Comparison of ENCODE assay signal across 7 cellular contexts in genomic region chr3:150527464-150527863, GRCh38. TPM values are rescaled to one million over a fixed set of nuclear protein-coding genes. Genes with fewer than 3 reads are reported as not detected.
DNase-seq lines count a peak whose midpoint lies in the region; ATAC-seq, FAIRE-seq and TF ChIP-seq lines count a peak whose summit lies in the region.
"Not testable (repeated sequence)": the region's sequence is repeated elsewhere in the genome, so short reads cannot be mapped to it uniquely, and the experiment has no call there.

No MANE protein-coding gene starts in this region.

- not testable (repeated sequence) for H3K9me3 ChIP-seq in HUES48 (ENCODE audit: control insufficient read depth, insufficient read depth, low read length); Loucy (ENCODE audit: insufficient read depth, low read depth, low read length); T-helper 17 cell (ENCODE audit: control insufficient read depth, low read length, poor library complexity, severe bottlenecking); astrocyte (ENCODE audit: insufficient read depth, low read depth, low read length); endodermal cell (ENCODE audit: control insufficient read depth, low read length)

- H3K36me3 ChIP-seq in GM23338 (ENCODE audit: insufficient read depth); HUES48 (ENCODE audit: control insufficient read depth, insufficient read depth, low read length); Loucy (ENCODE audit: insufficient read depth, low read length); astrocyte (ENCODE audit: insufficient read depth, low read length); endodermal cell (ENCODE audit: control insufficient read depth, insufficient read depth, low read length): not testable (repeated sequence)

- not testable (repeated sequence) for H3K36me3 Mint-ChIP-seq in GM23338 (ENCODE audit: low read depth); T-helper 17 cell (ENCODE audit: low read depth); astrocyte (ENCODE audit: low read depth, unreplicated experiment); endodermal cell (ENCODE audit: low read depth); osteocyte (ENCODE audit: unreplicated experiment)

- H4K20me1 ChIP-seq in GM23338 (replicated peaks; ENCODE audit: insufficient read depth); Loucy (ENCODE audit: insufficient read depth, low read length, poor library complexity, severe bottlenecking); astrocyte (ENCODE audit: insufficient read depth, low read length): not testable (repeated sequence)

- FAIRE-seq in astrocyte (lab: Jason Lieb, UNC), result not testable (repeated sequence)

- H3K4me1 Mint-ChIP-seq in GM23338 (peaks cover 21% of the 10 kb centered on the region), endodermal cell (peaks cover 14% of the 10 kb centered on the region), osteocyte (ENCODE audit: unreplicated experiment) (peaks cover 19% of the 10 kb centered on the region)
- not testable (repeated sequence) for H3K4me1 Mint-ChIP-seq in T-helper 17 cell; astrocyte (ENCODE audit: low read depth, unreplicated experiment)

- DNase-seq in GM23338 (ENCODE audit: low spot score); T-helper 17 cell; astrocyte (ENCODE audit: low read depth); osteocyte (ENCODE audit: extremely low spot score, unreplicated experiment): not testable (repeated sequence)
- DNase-seq in endodermal cell, result peak; percentile 67

- H3K4me1 ChIP-seq in GM23338 (ENCODE audit: insufficient read depth) (peaks cover 16% of the 10 kb centered on the region; the same call in 1 of the 2 replicates), HUES48 (ENCODE audit: control insufficient read depth, insufficient read depth, low read length) (peaks cover 22% of the 10 kb centered on the region)
- not testable (repeated sequence) for H3K4me1 ChIP-seq in Loucy (ENCODE audit: insufficient read depth, low read length, poor library complexity, severe bottlenecking); astrocyte (ENCODE audit: insufficient read depth, low read length); endodermal cell (ENCODE audit: control insufficient read depth, insufficient read depth, low read length)

- H2AFZ ChIP-seq in GM23338, result 0 out of 2 replicates have a peak overlapping the region, but pooled peaks have one; percentile 14
- H2AFZ ChIP-seq in Loucy (ENCODE audit: low read length), result peak overlapping the region; percentile 14; the same call in 1 of the 2 replicates
- H2AFZ ChIP-seq in astrocyte (ENCODE audit: low read depth, low read length), result not testable (repeated sequence)

- not testable (repeated sequence) for TF ChIP-seq CTCF in GM23338 (conservative IDR thresholded peaks at IDR 0.05; ENCODE audit: low read depth in 2 of 2); Loucy (conservative IDR thresholded peaks at IDR 0.05; ENCODE audit: low read length); astrocyte (IDR thresholded peaks at IDR 0.05; ENCODE audit: insufficient read depth, low read depth, low read length); endodermal cell (conservative IDR thresholded peaks at IDR 0.05); osteocyte (IDR thresholded peaks at IDR 0.05)

- H3K27me3 Mint-ChIP-seq in GM23338 (ENCODE audit: insufficient read depth, low read depth, poor library complexity); T-helper 17 cell; astrocyte (ENCODE audit: low read depth, unreplicated experiment); endodermal cell (ENCODE audit: insufficient read depth); osteocyte (ENCODE audit: unreplicated experiment): not testable (repeated sequence)

- not testable (repeated sequence) for H3K27me3 ChIP-seq in GM23338 (ENCODE audit: insufficient read depth); HUES48 (ENCODE audit: control insufficient read depth, insufficient read depth, low read length); Loucy (ENCODE audit: insufficient read depth, low read length, poor library complexity, severe bottlenecking); astrocyte (ENCODE audit: insufficient read depth, low read length); endodermal cell (ENCODE audit: control insufficient read depth, insufficient read depth, low read length, poor library complexity, severe bottlenecking)

- H3K9ac ChIP-seq in HUES48 (ENCODE audit: low read depth, low read length); Loucy (ENCODE audit: low read depth, low read length, poor library complexity, severe bottlenecking); astrocyte (ENCODE audit: low read length); endodermal cell (ENCODE audit: extremely low read depth, low read length, poor library complexity, severe bottlenecking): not testable (repeated sequence)

- H3K79me2 ChIP-seq in GM23338 (replicated peaks; ENCODE audit: insufficient read depth); Loucy (ENCODE audit: insufficient read depth, low read length); astrocyte (ENCODE audit: insufficient read depth, low read length): not testable (repeated sequence)

- not testable (repeated sequence) for H3K9me2 ChIP-seq in GM23338 (ENCODE audit: insufficient read depth); Loucy (replicated peaks; ENCODE audit: low read depth, low read length)

- H3K27ac Mint-ChIP-seq in GM23338 (peak overlapping the region; percentile 26; the same call in 1 of the 2 replicates), astrocyte (ENCODE audit: unreplicated experiment) (peak overlapping the region; percentile 56), osteocyte (ENCODE audit: unreplicated experiment) (peak overlapping the region; percentile 84)
- not testable (repeated sequence) for H3K27ac Mint-ChIP-seq in T-helper 17 cell, endodermal cell

- H3K27ac ChIP-seq in GM23338 (ENCODE audit: low read depth) (peak overlapping the region; percentile 0; the same call in 1 of the 2 replicates), HUES48 (ENCODE audit: low read depth, low read length) (peak overlapping the region; percentile 60)
- not testable (repeated sequence) for H3K27ac ChIP-seq in astrocyte (ENCODE audit: low read depth, low read length); endodermal cell (ENCODE audit: low read depth, low read length)

- not testable (repeated sequence) for H3K9me3 Mint-ChIP-seq in GM23338; astrocyte (ENCODE audit: unreplicated experiment); endodermal cell; osteocyte (ENCODE audit: unreplicated experiment)

- peak overlapping the region; percentile 50 for H3K4me2 ChIP-seq in GM23338
- not testable (repeated sequence) for H3K4me2 ChIP-seq in Loucy (ENCODE audit: low read depth, low read length, poor library complexity, severe bottlenecking); astrocyte (ENCODE audit: low read length)

- peak; percentile 54 for ATAC-seq in GM23338
- not testable (repeated sequence) for ATAC-seq in T-helper 17 cell

- WGBS in endodermal cell (ENCODE audit: insufficient coverage in 1 of 2, insufficient read length in 1 of 2), 2 experiments, result 81 to 88% methylated on average over 4 to 7 of the region's 7 CpGs

- not testable (repeated sequence) for H3K4me3 ChIP-seq in GM23338; Loucy (ENCODE audit: low read length, poor library complexity, severe bottlenecking); astrocyte (ENCODE audit: insufficient read depth, low read depth, low read length); endodermal cell (ENCODE audit: low read length)
- 0 out of 2 replicates have a peak overlapping the region, but pooled peaks have one; percentile 43 for H3K4me3 ChIP-seq in HUES48 (ENCODE audit: low read depth, low read length)

- not testable (repeated sequence) for H3K4me3 Mint-ChIP-seq in GM23338; astrocyte (ENCODE audit: unreplicated experiment); endodermal cell; osteocyte (ENCODE audit: unreplicated experiment)
- H3K4me3 Mint-ChIP-seq in T-helper 17 cell, result peak overlapping the region; percentile 9

- H3F3A ChIP-seq in GM23338 (replicated peaks; ENCODE audit: low read depth); Loucy (ENCODE audit: low read depth): not testable (repeated sequence)

RNA-seq across cellular contexts. Expression of gene SERP1, which starts 18.8 kb away (rescaled TPM):
- 214 and 252 TPM in 2 replicates for total RNA-seq in GM23338 (2014; rRNA removed; shearing (Covaris generic))
- 211 and 229 TPM in 2 replicates for polyA plus RNA-seq in GM23338 (2016; fragmentation: Nextera tagmentation; extraction: Ambion mirVana)
- total RNA-seq in T-helper 17 cell (100 to 1,000 TPM; 106 to 119 TPM), astrocyte (119 and 131 TPM in 2 replicates), endodermal cell (10 to 100 TPM; 78.4 to 81.8 TPM), osteocyte (81.3 and 82.1 TPM in 2 replicates)
- 87.7 TPM for polyA plus RNA-seq in endodermal cell (2013, experiment 1 of 2)
- 78.9 TPM for polyA plus RNA-seq in endodermal cell (2013, experiment 2 of 2)

RNA-seq across cellular contexts. Expression of gene EIF2A, which starts 19.1 kb away (rescaled TPM):
- total RNA-seq in GM23338 (2014; rRNA removed; shearing (Covaris generic)), result 114 and 153 TPM in 2 replicates
- polyA plus RNA-seq in GM23338 (2016; fragmentation: Nextera tagmentation; extraction: Ambion mirVana), result 65.6 and 95.2 TPM in 2 replicates
- total RNA-seq in T-helper 17 cell (100 to 1,000 TPM; 132 to 144 TPM), astrocyte (64.2 and 69.9 TPM in 2 replicates), endodermal cell (10 to 100 TPM; 63.5 to 63.7 TPM), osteocyte (66.5 and 67.7 TPM in 2 replicates)
- 98.8 TPM for polyA plus RNA-seq in endodermal cell (2013, experiment 1 of 2)
- 89.7 TPM for polyA plus RNA-seq in endodermal cell (2013, experiment 2 of 2)
